In the genomic region with DNA sequence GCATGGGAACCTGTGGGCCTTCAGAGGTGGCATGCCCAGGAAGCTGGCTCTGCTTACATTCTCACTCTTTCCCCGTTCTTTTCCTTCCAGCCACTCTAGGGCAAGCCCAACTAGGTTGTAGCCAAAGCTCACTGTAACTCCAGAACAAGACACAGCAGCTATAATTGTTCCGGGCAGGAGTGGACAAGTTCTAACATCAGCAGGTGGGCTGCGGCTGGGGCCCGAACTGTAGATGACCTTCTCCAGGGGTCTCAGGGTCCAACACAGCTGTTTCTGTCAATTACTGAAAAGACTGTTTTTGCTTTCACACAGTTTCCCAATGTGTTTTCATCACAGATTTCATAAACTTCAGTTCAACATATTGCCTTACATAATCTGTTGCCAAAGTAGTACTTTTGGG, we compare ENCODE assay signal across 1 cellular context.
TF ChIP-seq lines count a peak whose summit lies in the region.

No MANE protein-coding gene starts in this region.

TF ChIP-seq in IMR-90, 13 proteins besides CTCF, POLR2A, EP300 and RAD21:
- TF ChIP-seq RCOR1 (IDR thresholded peaks at IDR 0.05; ENCODE audit: insufficient replicate concordance, low read length) (no peak), CEBPB (IDR thresholded peaks at IDR 0.05; ENCODE audit: low read depth, low read length) (no peak), NFE2L2 (IDR thresholded peaks at IDR 0.05; ENCODE audit: low read depth, low read length) (no peak), CHD1 (IDR thresholded peaks at IDR 0.05; ENCODE audit: low read depth, low read length) (no peak), RFX5 (IDR thresholded peaks at IDR 0.05; ENCODE audit: low read depth, low read length) (no peak), MAZ (IDR thresholded peaks at IDR 0.05; ENCODE audit: borderline replicate concordance, low read depth, low read length) (no peak), MXI1 (IDR thresholded peaks at IDR 0.05; ENCODE audit: borderline replicate concordance, low read depth, low read length) (no peak), SMC3 (IDR thresholded peaks at IDR 0.05; ENCODE audit: low read depth, low read length) (no peak), MAFK (IDR thresholded peaks at IDR 0.05; ENCODE audit: low read depth, low read length) (no peak)
- TF ChIP-seq, protein P1, sequence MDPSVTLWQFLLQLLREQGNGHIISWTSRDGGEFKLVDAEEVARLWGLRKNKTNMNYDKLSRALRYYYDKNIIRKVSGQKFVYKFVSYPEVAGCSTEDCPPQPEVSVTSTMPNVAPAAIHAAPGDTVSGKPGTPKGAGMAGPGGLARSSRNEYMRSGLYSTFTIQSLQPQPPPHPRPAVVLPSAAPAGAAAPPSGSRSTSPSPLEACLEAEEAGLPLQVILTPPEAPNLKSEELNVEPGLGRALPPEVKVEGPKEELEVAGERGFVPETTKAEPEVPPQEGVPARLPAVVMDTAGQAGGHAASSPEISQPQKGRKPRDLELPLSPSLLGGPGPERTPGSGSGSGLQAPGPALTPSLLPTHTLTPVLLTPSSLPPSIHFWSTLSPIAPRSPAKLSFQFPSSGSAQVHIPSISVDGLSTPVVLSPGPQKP (IDR thresholded peaks at IDR 0.05; ENCODE audit: borderline replicate concordance, low read depth, low read length): no peak
- TF ChIP-seq, protein P2, sequence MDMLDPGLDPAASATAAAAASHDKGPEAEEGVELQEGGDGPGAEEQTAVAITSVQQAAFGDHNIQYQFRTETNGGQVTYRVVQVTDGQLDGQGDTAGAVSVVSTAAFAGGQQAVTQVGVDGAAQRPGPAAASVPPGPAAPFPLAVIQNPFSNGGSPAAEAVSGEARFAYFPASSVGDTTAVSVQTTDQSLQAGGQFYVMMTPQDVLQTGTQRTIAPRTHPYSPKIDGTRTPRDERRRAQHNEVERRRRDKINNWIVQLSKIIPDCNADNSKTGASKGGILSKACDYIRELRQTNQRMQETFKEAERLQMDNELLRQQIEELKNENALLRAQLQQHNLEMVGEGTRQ (IDR thresholded peaks at IDR 0.05; ENCODE audit: low read depth, low read length): no peak
